In genomic region chr2:73926493-73927327, GRCh38 we compare ENCODE assay signal across 8 cellular contexts. TPM values are rescaled to one million over a fixed set of nuclear protein-coding genes. Genes with fewer than 3 reads are reported as not detected.
DNase-seq lines count a peak whose midpoint lies in the region; ATAC-seq and FAIRE-seq lines count a peak whose summit lies in the region.

DGUOK (plus strand) TSS chr2:73926880; CDS start chr2:73926911, 31 bp downstream.

- no peaks in the 10 kb centered on the region for H3K9me3 ChIP-seq in KOPT-K1 (ENCODE audit: insufficient read depth, low read length, poor library complexity, severe bottlenecking)
- no peaks in the 10 kb centered on the region for H3K9me3 ChIP-seq in muscle layer of colon (ENCODE audit: low read length)

- peak; percentile 98 for DNase-seq in DMS79 (lab: John Stamatoyannopoulos, UW)
- peak; percentile 97 for DNase-seq in RCC 7860 (ENCODE audit: low spot score)
- peak; percentile 96 to 98 for DNase-seq in activated T-cell treated with anti-CD3 and anti-CD28 coated beads, Interleukin-2, amount 50 U/mL, for 72 hours
- DNase-seq in stimulated activated CD8-positive, alpha-beta memory T cell treated with anti-CD3 and anti-CD28 coated beads, Interleukin-7, amount 100 ng/mL, for 24 hours (ENCODE audit: low read depth): peak; percentile 90

- H3K27me3 Mint-ChIP-seq in activated T-cell treated with anti-CD3 and anti-CD28 coated beads, Interleukin-2, amount 50 U/mL, for 72 hours (ENCODE audit: low read depth): no peaks in the 10 kb centered on the region

- no peaks in the 10 kb centered on the region for H3K27me3 ChIP-seq in muscle layer of colon (ENCODE audit: control insufficient read depth in 1 of 2, insufficient read depth in 2 of 2, low read length in 2 of 2)

- H3K27ac ChIP-seq in KOPT-K1 (ENCODE audit: low read depth, low read length, poor library complexity, severe bottlenecking) (peak within 1 kb of the TSS; percentile 89), muscle layer of colon (ENCODE audit: low read depth, low read length) (peak within 1 kb of the TSS; percentile 95)

- peaks cover 60% of the 10 kb centered on the region for H3K4me1 Mint-ChIP-seq in activated T-cell treated with anti-CD3 and anti-CD28 coated beads, Interleukin-2, amount 50 U/mL, for 72 hours (ENCODE audit: low read depth)

- H3K4me1 ChIP-seq in muscle layer of colon (ENCODE audit: insufficient read depth, low read length): peaks cover 30% of the 10 kb centered on the region

- peaks cover 3 to 7% of the 10 kb centered on the region in 2 donors for H3K36me3 Mint-ChIP-seq in activated T-cell treated with anti-CD3 and anti-CD28 coated beads, Interleukin-2, amount 50 U/mL, for 72 hours (ENCODE audit: insufficient read depth in 2 of 2)

- H3K36me3 ChIP-seq in KOPT-K1 (ENCODE audit: insufficient read depth, low read length): peaks cover 22% of the 10 kb centered on the region; the same call in 1 of the 2 replicates
- H3K36me3 ChIP-seq in muscle layer of colon (ENCODE audit: insufficient read depth, low read length): peaks cover 4% of the 10 kb centered on the region

- peak within 1 kb of the TSS; percentile 83 for H3K27ac Mint-ChIP-seq in activated T-cell treated with anti-CD3 and anti-CD28 coated beads, Interleukin-2, amount 50 U/mL, for 72 hours

- H3K9ac ChIP-seq in muscle layer of colon (ENCODE audit: low read length): peak within 1 kb of the TSS; percentile 98

- H3K9me3 Mint-ChIP-seq in activated T-cell treated with anti-CD3 and anti-CD28 coated beads, Interleukin-2, amount 50 U/mL, for 72 hours: no peaks in the 10 kb centered on the region

- peak; percentile 94 for FAIRE-seq in RCC 7860 (lab: Jason Lieb, UNC)

- H3K4me3 Mint-ChIP-seq in activated T-cell treated with anti-CD3 and anti-CD28 coated beads, Interleukin-2, amount 50 U/mL, for 72 hours: peak within 1 kb of the TSS; percentile 87 to 88

- ATAC-seq in GM21786 (IDR thresholded peaks at IDR 0.05; ENCODE audit: unreplicated experiment) (peak; percentile 99), esophagus mucosa (peak; percentile 98)
- ATAC-seq in activated T-cell treated with anti-CD3 and anti-CD28 coated beads, Interleukin-2, amount 50 U/mL, for 72 hours (replicated peaks in 1 of 2): peak; percentile 100

- H3K4me3 ChIP-seq in muscle layer of colon (ENCODE audit: low read depth in 1 of 2, low read length in 2 of 2): peak within 1 kb of the TSS; percentile 71 to 89

RNA-seq across cellular contexts. Expression of gene DGUOK, which starts in this region (rescaled TPM):
- total RNA-seq in activated T-cell treated with anti-CD3 and anti-CD28 coated beads, Interleukin-2, amount 50 U/mL, for 72 hours: 100 to 1,000 TPM; 110 to 119 TPM
- 38.3 TPM for total RNA-seq in esophagus mucosa

Comparison
In these comparisons a context has a peak if more than half of its experiments do, and no peak if none do; other contexts are left out.
1. Peak in every context shown above with its lines: DNase-seq, ATAC-seq, H3K4me3 ChIP-seq and H3K27ac ChIP-seq.